ENCODE assay signal across 8 cellular contexts in genomic region chr7:17041324-17041723, GRCh38.
DNase-seq lines count a peak whose midpoint lies in the region; ATAC-seq, FAIRE-seq and TF ChIP-seq lines count a peak whose summit lies in the region.

No MANE protein-coding gene starts in this region.

- H3K9me3 Mint-ChIP-seq in stimulated activated naive CD8-positive, alpha-beta T cell treated with anti-CD3 and anti-CD28 coated beads, Interleukin-15, amount 100 ng/mL, for 72 hours, result no peaks in the 10 kb centered on the region

- H3K27ac ChIP-seq in effector memory CD4-positive, alpha-beta T cell (ENCODE audit: insufficient read depth, low read length, poor library complexity, severe bottlenecking), result no peak overlapping the region

- H3K4me3 ChIP-seq in bronchial epithelial cell (ENCODE audit: low read depth, low read length) (no peak overlapping the region), mucosa of descending colon (no peak overlapping the region), H7 (ENCODE audit: insufficient read depth, low read depth, low read length) (no peak overlapping the region)
- H3K4me3 ChIP-seq in effector memory CD4-positive, alpha-beta T cell (ENCODE audit: insufficient read depth, low read depth, low read length, poor library complexity, severe bottlenecking), result no peak overlapping the region

- no peak for FAIRE-seq in bronchial epithelial cell (lab: Jason Lieb, UNC)

- ATAC-seq in mucosa of descending colon, result peak; percentile 51
- ATAC-seq in GM19395 (IDR thresholded peaks at IDR 0.05; ENCODE audit: unreplicated experiment), result no peak
- no peak for ATAC-seq in stimulated activated naive CD8-positive, alpha-beta T cell treated with anti-CD3 and anti-CD28 coated beads, Interleukin-15, amount 100 ng/mL, for 72 hours

- H3K27me3 Mint-ChIP-seq in stimulated activated naive CD8-positive, alpha-beta T cell treated with anti-CD3 and anti-CD28 coated beads, Interleukin-15, amount 100 ng/mL, for 72 hours, result peaks cover 51% of the 10 kb centered on the region

- H3K36me3 ChIP-seq in bronchial epithelial cell (ENCODE audit: control insufficient read depth, insufficient read depth, low read length) (no peaks in the 10 kb centered on the region), mucosa of descending colon (ENCODE audit: low read depth) (no peaks in the 10 kb centered on the region), H7 (replicated peaks; ENCODE audit: control insufficient read depth, insufficient read depth, low read length) (no peaks in the 10 kb centered on the region)
- no peaks in the 10 kb centered on the region for H3K36me3 ChIP-seq in effector memory CD4-positive, alpha-beta T cell (ENCODE audit: control insufficient read depth, insufficient read depth, low read length)

- no peaks in the 10 kb centered on the region for H3K27me3 ChIP-seq in bronchial epithelial cell (ENCODE audit: control insufficient read depth, insufficient read depth, low read length)
- H3K27me3 ChIP-seq in effector memory CD4-positive, alpha-beta T cell (replicated peaks; ENCODE audit: control insufficient read depth, insufficient read depth, low read length, poor library complexity, severe bottlenecking), result no peaks in the 10 kb centered on the region
- no peaks in the 10 kb centered on the region for H3K27me3 ChIP-seq in H7 (ENCODE audit: control insufficient read depth, insufficient read depth, low read length)

- no peaks in the 10 kb centered on the region for H3K9me3 ChIP-seq in mucosa of descending colon
- no peaks in the 10 kb centered on the region for H3K9me3 ChIP-seq in effector memory CD4-positive, alpha-beta T cell (ENCODE audit: control insufficient read depth, low read length)

- no peak overlapping the region for H3K27ac Mint-ChIP-seq in stimulated activated naive CD8-positive, alpha-beta T cell treated with anti-CD3 and anti-CD28 coated beads, Interleukin-15, amount 100 ng/mL, for 72 hours

- intact Hi-C loops in mucosa of descending colon (cut with DNase I, micrococcal nuclease), result no loop called here

- peak overlapping the region in 1 of 2 donors; percentile 17 for H3K4me3 Mint-ChIP-seq in stimulated activated naive CD8-positive, alpha-beta T cell treated with anti-CD3 and anti-CD28 coated beads, Interleukin-15, amount 100 ng/mL, for 72 hours

- TF ChIP-seq CTCF in bronchial epithelial cell (IDR thresholded peaks at IDR 0.05; ENCODE audit: insufficient read depth, low read length, severe bottlenecking) (no peak), mucosa of descending colon (IDR thresholded peaks at IDR 0.05) (no peak)

- peaks cover 11% of the 10 kb centered on the region for H3K4me1 ChIP-seq in mucosa of descending colon (ENCODE audit: low read depth)
- peaks cover 3% of the 10 kb centered on the region for H3K4me1 ChIP-seq in effector memory CD4-positive, alpha-beta T cell (ENCODE audit: control insufficient read depth, insufficient read depth, low read length, poor library complexity, severe bottlenecking)

- DNase-seq in DMS153 (lab: John Stamatoyannopoulos, UW), result peak; percentile 73
- DNase-seq in NCI-H1436 treated with DMSO at 0.1 percent for 48 hours (lab: John Stamatoyannopoulos, UW), result peak; percentile 48
- peak; percentile 95 for DNase-seq in bronchial epithelial cell (ENCODE audit: low read depth)
- DNase-seq in mucosa of descending colon, result no peak
- no peak for DNase-seq in effector memory CD4-positive, alpha-beta T cell
- no peak for DNase-seq in stimulated activated naive CD8-positive, alpha-beta T cell treated with anti-CD3 and anti-CD28 coated beads, Interleukin-15, amount 100 ng/mL, for 72 hours
- DNase-seq in H7, result no peak

- peaks cover 32% of the 10 kb centered on the region for H3K4me1 Mint-ChIP-seq in stimulated activated naive CD8-positive, alpha-beta T cell treated with anti-CD3 and anti-CD28 coated beads, Interleukin-15, amount 100 ng/mL, for 72 hours

Comparison
In these comparisons a context has a peak if more than half of its experiments do, and no peak if none do; other contexts are left out.
1. DNase-seq: peak in DMS153 (single experiment), NCI-H1436 treated with DMSO at 0.1 percent for 48 hours (single experiment) and bronchial epithelial cell (single experiment); none in mucosa of descending colon (0 of 3), effector memory CD4-positive, alpha-beta T cell (0 of 3), stimulated activated naive CD8-positive, alpha-beta T cell treated with anti-CD3 and anti-CD28 coated beads, Interleukin-15, amount 100 ng/mL, for 72 hours (0 of 2) and H7 (single experiment).